26 cellular contexts compared by ENCODE assay signal in genomic region chr2:158154596-158154995, GRCh38. TPM values are rescaled to one million over a fixed set of nuclear protein-coding genes. Genes with fewer than 3 reads are reported as not detected.
"Had no signal": no experiment of that assay in that cellular context is flagged by ENCODE, and none has a peak within 500 bp of the region (broad histone marks: within the 10 kb centered on the region; RNA-seq: fewer than 3 reads in every experiment).

No MANE protein-coding gene starts in this region.

- H3K27me3 ChIP-seq: hepatocyte, right atrium auricular region, tibial artery, upper lobe of right lung, vagina had no signal

- H3K36me3 ChIP-seq: right atrium auricular region, tibial artery, upper lobe of right lung, vagina had no signal

- DNase-seq: effector CD4-positive, alpha-beta T cell; endodermal cell; foreskin melanocyte; head of caudate nucleus; kidney; left colon; mesendoderm; naive thymus-derived CD8-positive, alpha-beta T cell; posterior cingulate gyrus; stimulated activated CD4-positive, alpha-beta T cell treated with anti-CD3 and anti-CD28 coated beads, Interleukin-4, amount 100 ng/mL, for 1 hour; stimulated activated CD8-positive, alpha-beta memory T cell treated with anti-CD3 and anti-CD28 coated beads, Interleukin-4, amount 100 ng/mL, for 48 hours; tibial artery; upper lobe of right lung had no signal

- H3K36me3 Mint-ChIP-seq: stimulated activated memory B cell treated with anti-CD40 and anti-IgM and Interleukin-4, amounts not matched to agents 10 μg/mL and 1 μg/mL and 100 μg/mL, for 72 hours had no signal

- ATAC-seq: left colon; naive thymus-derived CD8-positive, alpha-beta T cell; stimulated activated memory B cell treated with anti-CD40 and anti-IgM and Interleukin-4, amounts not matched to agents 10 μg/mL and 1 μg/mL and 100 μg/mL, for 72 hours; upper lobe of right lung had no signal

- H3K4me2 ChIP-seq: hepatocyte had no signal

- H3K27ac ChIP-seq: coronary artery, hepatocyte, right atrium auricular region, tibial artery, upper lobe of right lung, vagina had no signal

- H3K4me1 Mint-ChIP-seq: naive thymus-derived CD8-positive, alpha-beta T cell; stimulated activated memory B cell treated with anti-CD40 and anti-IgM and Interleukin-4, amounts not matched to agents 10 μg/mL and 1 μg/mL and 100 μg/mL, for 72 hours had no signal

- H2AFZ ChIP-seq: hepatocyte had no signal

- H3K4me3 Mint-ChIP-seq: endodermal cell; naive thymus-derived CD8-positive, alpha-beta T cell; stimulated activated memory B cell treated with anti-CD40 and anti-IgM and Interleukin-4, amounts not matched to agents 10 μg/mL and 1 μg/mL and 100 μg/mL, for 72 hours; stimulated activated naive CD8-positive, alpha-beta T cell treated with anti-CD3 and anti-CD28 coated beads, Interleukin-15, Interleukin-2, amounts not matched to agents 100 ng/mL and 50 ng/mL, for 24 hours had no signal

- FAIRE-seq: endothelial cell of umbilical vein, kidney had no signal

- H3K4me1 ChIP-seq: right atrium auricular region, tibial artery, upper lobe of right lung, vagina had no signal

- H3K27ac Mint-ChIP-seq: endodermal cell; naive thymus-derived CD8-positive, alpha-beta T cell; stimulated activated memory B cell treated with anti-CD40 and anti-IgM and Interleukin-4, amounts not matched to agents 10 μg/mL and 1 μg/mL and 100 μg/mL, for 72 hours; stimulated activated naive CD8-positive, alpha-beta T cell treated with anti-CD3 and anti-CD28 coated beads, Interleukin-15, Interleukin-2, amounts not matched to agents 100 ng/mL and 50 ng/mL, for 24 hours had no signal

- H3K9me3 ChIP-seq: tibial artery, upper lobe of right lung, vagina had no signal

- H3K4me3 ChIP-seq: coronary artery, hepatocyte, right atrium auricular region, tibial artery, upper lobe of right lung, vagina had no signal

- H3K27me3 Mint-ChIP-seq: stimulated activated memory B cell treated with anti-CD40 and anti-IgM and Interleukin-4, amounts not matched to agents 10 μg/mL and 1 μg/mL and 100 μg/mL, for 72 hours had no signal

- H3K79me2 ChIP-seq: hepatocyte had no signal

- H3K9me3 Mint-ChIP-seq: endodermal cell; stimulated activated memory B cell treated with anti-CD40 and anti-IgM and Interleukin-4, amounts not matched to agents 10 μg/mL and 1 μg/mL and 100 μg/mL, for 72 hours; stimulated activated naive CD8-positive, alpha-beta T cell treated with anti-CD3 and anti-CD28 coated beads, Interleukin-15, Interleukin-2, amounts not matched to agents 100 ng/mL and 50 ng/mL, for 24 hours had no signal

RNA-seq across cellular contexts. Expression of gene UPP2, which starts 52.9 kb away (rescaled TPM):
- total RNA-seq: dermis microvascular lymphatic vessel endothelial cell; endodermal cell; endothelial cell of umbilical vein; left colon; lung microvascular endothelial cell; mononuclear cell; naive thymus-derived CD8-positive, alpha-beta T cell; osteocyte; pulmonary artery endothelial cell; right atrium auricular region; upper lobe of right lung; vagina had no signal
- polyA plus RNA-seq: endothelial cell of umbilical vein; esophagus; hepatocyte; naive thymus-derived CD8-positive, alpha-beta T cell had no signal
